1 cellular context compared by ENCODE assay signal in the genomic region with DNA sequence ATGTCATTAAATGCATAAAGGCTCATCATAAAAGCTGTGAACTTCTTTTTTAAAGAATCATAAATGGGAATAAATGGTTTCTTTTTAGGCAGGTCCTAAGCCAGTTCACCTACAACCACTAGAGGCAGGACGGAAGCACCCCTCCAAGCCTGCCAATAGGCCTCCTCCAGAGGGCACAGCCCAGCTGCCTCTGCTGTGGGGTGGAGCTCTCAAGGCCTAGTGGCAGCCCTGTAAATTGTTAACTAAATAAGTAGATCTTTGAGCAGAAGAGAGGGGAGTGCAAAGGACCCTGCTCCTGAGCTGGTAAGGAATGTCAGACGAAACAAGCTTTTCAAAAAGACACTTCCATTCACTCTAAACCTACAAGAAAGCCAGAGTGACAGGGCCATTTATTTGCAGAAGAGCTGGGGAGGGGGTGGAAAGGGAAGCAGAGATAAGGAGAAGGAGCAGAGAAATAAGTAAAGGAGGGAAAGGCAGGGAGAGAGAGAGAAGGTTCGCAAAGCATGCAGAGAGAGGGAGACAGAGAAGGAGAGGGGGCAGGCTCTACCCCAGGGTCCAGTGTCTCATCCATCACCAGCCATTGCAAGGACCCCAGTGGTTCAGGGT.
A peak's percentile ranks its signal among the peaks of the same experiment; 100 is the strongest.
TF ChIP-seq lines count a peak whose summit lies in the region.

No MANE protein-coding gene starts in this region.

TF ChIP-seq in HepG2, 621 proteins besides CTCF, POLR2A, EP300 and RAD21 (continued from another document and continues in another):
- TF ChIP-seq, protein P1, sequence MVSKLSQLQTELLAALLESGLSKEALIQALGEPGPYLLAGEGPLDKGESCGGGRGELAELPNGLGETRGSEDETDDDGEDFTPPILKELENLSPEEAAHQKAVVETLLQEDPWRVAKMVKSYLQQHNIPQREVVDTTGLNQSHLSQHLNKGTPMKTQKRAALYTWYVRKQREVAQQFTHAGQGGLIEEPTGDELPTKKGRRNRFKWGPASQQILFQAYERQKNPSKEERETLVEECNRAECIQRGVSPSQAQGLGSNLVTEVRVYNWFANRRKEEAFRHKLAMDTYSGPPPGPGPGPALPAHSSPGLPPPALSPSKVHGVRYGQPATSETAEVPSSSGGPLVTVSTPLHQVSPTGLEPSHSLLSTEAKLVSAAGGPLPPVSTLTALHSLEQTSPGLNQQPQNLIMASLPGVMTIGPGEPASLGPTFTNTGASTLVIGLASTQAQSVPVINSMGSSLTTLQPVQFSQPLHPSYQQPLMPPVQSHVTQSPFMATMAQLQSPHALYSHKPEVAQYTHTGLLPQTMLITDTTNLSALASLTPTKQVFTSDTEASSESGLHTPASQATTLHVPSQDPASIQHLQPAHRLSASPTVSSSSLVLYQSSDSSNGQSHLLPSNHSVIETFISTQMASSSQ (IDR thresholded peaks at IDR 0.05; ENCODE audit: low read depth), result peak; percentile 91
- TF ChIP-seq, protein P1 (CRISPR knock-in tag; IDR thresholded peaks at IDR 0.05; ENCODE audit: borderline replicate concordance), result peak; percentile 92
- TF ChIP-seq STAT5B (CRISPR knock-in tag; IDR thresholded peaks at IDR 0.05), result no peak
- TF ChIP-seq, protein P2, sequence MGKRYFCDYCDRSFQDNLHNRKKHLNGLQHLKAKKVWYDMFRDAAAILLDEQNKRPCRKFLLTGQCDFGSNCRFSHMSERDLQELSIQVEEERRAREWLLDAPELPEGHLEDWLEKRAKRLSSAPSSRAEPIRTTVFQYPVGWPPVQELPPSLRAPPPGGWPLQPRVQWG (CRISPR knock-in tag; IDR thresholded peaks at IDR 0.05; ENCODE audit: borderline replicate concordance, low read depth), result no peak
- TF ChIP-seq KLF9 (CRISPR knock-in tag; IDR thresholded peaks at IDR 0.05; ENCODE audit: low read depth), result no peak
- TF ChIP-seq ZNF614 (CRISPR knock-in tag; IDR thresholded peaks at IDR 0.05; ENCODE audit: borderline replicate concordance), result no peak
- TF ChIP-seq, protein P3, sequence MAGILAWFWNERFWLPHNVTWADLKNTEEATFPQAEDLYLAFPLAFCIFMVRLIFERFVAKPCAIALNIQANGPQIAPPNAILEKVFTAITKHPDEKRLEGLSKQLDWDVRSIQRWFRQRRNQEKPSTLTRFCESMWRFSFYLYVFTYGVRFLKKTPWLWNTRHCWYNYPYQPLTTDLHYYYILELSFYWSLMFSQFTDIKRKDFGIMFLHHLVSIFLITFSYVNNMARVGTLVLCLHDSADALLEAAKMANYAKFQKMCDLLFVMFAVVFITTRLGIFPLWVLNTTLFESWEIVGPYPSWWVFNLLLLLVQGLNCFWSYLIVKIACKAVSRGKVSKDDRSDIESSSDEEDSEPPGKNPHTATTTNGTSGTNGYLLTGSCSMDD (CRISPR knock-in tag; IDR thresholded peaks at IDR 0.05), result no peak
- no peak for TF ChIP-seq NCOA1 (CRISPR knock-in tag; IDR thresholded peaks at IDR 0.05)
- no peak for TF ChIP-seq AKAP8 (CRISPR knock-in tag; IDR thresholded peaks at IDR 0.05)
- TF ChIP-seq CC2D1A (CRISPR knock-in tag; IDR thresholded peaks at IDR 0.05), result 0 out of 2 replicates have a peak, but pooled peaks have one; percentile 32
- no peak for TF ChIP-seq FOSL1 (CRISPR knock-in tag; IDR thresholded peaks at IDR 0.05; ENCODE audit: borderline replicate concordance)
- TF ChIP-seq, protein P4, sequence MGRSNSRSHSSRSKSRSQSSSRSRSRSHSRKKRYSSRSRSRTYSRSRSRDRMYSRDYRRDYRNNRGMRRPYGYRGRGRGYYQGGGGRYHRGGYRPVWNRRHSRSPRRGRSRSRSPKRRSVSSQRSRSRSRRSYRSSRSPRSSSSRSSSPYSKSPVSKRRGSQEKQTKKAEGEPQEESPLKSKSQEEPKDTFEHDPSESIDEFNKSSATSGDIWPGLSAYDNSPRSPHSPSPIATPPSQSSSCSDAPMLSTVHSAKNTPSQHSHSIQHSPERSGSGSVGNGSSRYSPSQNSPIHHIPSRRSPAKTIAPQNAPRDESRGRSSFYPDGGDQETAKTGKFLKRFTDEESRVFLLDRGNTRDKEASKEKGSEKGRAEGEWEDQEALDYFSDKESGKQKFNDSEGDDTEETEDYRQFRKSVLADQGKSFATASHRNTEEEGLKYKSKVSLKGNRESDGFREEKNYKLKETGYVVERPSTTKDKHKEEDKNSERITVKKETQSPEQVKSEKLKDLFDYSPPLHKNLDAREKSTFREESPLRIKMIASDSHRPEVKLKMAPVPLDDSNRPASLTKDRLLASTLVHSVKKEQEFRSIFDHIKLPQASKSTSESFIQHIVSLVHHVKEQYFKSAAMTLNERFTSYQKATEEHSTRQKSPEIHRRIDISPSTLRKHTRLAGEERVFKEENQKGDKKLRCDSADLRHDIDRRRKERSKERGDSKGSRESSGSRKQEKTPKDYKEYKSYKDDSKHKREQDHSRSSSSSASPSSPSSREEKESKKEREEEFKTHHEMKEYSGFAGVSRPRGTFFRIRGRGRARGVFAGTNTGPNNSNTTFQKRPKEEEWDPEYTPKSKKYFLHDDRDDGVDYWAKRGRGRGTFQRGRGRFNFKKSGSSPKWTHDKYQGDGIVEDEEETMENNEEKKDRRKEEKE (IDR thresholded peaks at IDR 0.05), result no peak
- no peak for TF ChIP-seq ZNF792 (CRISPR knock-in tag; IDR thresholded peaks at IDR 0.05)
- no peak for TF ChIP-seq ZEB1 (IDR thresholded peaks at IDR 0.05; ENCODE audit: insufficient replicate concordance, low read depth)
- TF ChIP-seq ZNF253 (CRISPR knock-in tag; IDR thresholded peaks at IDR 0.05; ENCODE audit: borderline replicate concordance), result no peak
- TF ChIP-seq ARNT2 (CRISPR knock-in tag; IDR thresholded peaks at IDR 0.05; ENCODE audit: low read depth), result no peak
- TF ChIP-seq MAZ (IDR thresholded peaks at IDR 0.05; ENCODE audit: borderline replicate concordance, low read depth, low read length), result peak; percentile 69; the same call in 1 of the 2 replicates
- TF ChIP-seq MAZ (CRISPR knock-in tag; IDR thresholded peaks at IDR 0.05; ENCODE audit: low read depth), result no peak
- TF ChIP-seq, protein P5, sequence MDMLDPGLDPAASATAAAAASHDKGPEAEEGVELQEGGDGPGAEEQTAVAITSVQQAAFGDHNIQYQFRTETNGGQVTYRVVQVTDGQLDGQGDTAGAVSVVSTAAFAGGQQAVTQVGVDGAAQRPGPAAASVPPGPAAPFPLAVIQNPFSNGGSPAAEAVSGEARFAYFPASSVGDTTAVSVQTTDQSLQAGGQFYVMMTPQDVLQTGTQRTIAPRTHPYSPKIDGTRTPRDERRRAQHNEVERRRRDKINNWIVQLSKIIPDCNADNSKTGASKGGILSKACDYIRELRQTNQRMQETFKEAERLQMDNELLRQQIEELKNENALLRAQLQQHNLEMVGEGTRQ (IDR thresholded peaks at IDR 0.05; ENCODE audit: low read depth, low read length), result no peak
- TF ChIP-seq, protein P5 (CRISPR knock-in tag; IDR thresholded peaks at IDR 0.05; ENCODE audit: borderline replicate concordance), result no peak
- TF ChIP-seq, protein P6, sequence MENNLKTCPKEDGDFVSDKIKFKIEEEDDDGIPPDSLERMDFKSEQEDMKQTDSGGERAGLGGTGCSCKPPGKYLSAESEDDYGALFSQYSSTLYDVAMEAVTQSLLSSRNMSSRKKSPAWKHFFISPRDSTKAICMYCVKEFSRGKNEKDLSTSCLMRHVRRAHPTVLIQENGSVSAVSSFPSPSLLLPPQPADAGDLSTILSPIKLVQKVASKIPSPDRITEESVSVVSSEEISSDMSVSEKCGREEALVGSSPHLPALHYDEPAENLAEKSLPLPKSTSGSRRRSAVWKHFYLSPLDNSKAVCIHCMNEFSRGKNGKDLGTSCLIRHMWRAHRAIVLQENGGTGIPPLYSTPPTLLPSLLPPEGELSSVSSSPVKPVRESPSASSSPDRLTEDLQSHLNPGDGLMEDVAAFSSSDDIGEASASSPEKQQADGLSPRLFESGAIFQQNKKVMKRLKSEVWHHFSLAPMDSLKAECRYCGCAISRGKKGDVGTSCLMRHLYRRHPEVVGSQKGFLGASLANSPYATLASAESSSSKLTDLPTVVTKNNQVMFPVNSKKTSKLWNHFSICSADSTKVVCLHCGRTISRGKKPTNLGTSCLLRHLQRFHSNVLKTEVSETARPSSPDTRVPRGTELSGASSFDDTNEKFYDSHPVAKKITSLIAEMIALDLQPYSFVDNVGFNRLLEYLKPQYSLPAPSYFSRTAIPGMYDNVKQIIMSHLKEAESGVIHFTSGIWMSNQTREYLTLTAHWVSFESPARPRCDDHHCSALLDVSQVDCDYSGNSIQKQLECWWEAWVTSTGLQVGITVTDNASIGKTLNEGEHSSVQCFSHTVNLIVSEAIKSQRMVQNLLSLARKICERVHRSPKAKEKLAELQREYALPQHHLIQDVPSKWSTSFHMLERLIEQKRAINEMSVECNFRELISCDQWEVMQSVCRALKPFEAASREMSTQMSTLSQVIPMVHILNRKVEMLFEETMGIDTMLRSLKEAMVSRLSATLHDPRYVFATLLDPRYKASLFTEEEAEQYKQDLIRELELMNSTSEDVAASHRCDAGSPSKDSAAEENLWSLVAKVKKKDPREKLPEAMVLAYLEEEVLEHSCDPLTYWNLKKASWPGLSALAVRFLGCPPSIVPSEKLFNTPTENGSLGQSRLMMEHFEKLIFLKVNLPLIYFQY (CRISPR knock-in tag; IDR thresholded peaks at IDR 0.05; ENCODE audit: borderline replicate concordance), result no peak
- TF ChIP-seq ZNF451 (CRISPR knock-in tag; IDR thresholded peaks at IDR 0.05), result no peak
- no peak for TF ChIP-seq ZNF773 (CRISPR knock-in tag; IDR thresholded peaks at IDR 0.05; ENCODE audit: borderline replicate concordance)
- TF ChIP-seq ZNF333 (CRISPR knock-in tag; IDR thresholded peaks at IDR 0.05; ENCODE audit: borderline replicate concordance), result no peak
- peak; percentile 53; the same call in 1 of the 2 replicates for TF ChIP-seq HOXA3 (CRISPR knock-in tag; IDR thresholded peaks at IDR 0.05)
- no peak for TF ChIP-seq ZMYM4 (CRISPR knock-in tag; IDR thresholded peaks at IDR 0.05)
- no peak for TF ChIP-seq AGO2 (optimal IDR thresholded peaks at IDR 0.05; ENCODE audit: low read depth, low read length)
- no peak for TF ChIP-seq ZNF619 (CRISPR knock-in tag; IDR thresholded peaks at IDR 0.05)
- no peak for TF ChIP-seq ONECUT2 (CRISPR knock-in tag; IDR thresholded peaks at IDR 0.05)
- TF ChIP-seq, protein P7, sequence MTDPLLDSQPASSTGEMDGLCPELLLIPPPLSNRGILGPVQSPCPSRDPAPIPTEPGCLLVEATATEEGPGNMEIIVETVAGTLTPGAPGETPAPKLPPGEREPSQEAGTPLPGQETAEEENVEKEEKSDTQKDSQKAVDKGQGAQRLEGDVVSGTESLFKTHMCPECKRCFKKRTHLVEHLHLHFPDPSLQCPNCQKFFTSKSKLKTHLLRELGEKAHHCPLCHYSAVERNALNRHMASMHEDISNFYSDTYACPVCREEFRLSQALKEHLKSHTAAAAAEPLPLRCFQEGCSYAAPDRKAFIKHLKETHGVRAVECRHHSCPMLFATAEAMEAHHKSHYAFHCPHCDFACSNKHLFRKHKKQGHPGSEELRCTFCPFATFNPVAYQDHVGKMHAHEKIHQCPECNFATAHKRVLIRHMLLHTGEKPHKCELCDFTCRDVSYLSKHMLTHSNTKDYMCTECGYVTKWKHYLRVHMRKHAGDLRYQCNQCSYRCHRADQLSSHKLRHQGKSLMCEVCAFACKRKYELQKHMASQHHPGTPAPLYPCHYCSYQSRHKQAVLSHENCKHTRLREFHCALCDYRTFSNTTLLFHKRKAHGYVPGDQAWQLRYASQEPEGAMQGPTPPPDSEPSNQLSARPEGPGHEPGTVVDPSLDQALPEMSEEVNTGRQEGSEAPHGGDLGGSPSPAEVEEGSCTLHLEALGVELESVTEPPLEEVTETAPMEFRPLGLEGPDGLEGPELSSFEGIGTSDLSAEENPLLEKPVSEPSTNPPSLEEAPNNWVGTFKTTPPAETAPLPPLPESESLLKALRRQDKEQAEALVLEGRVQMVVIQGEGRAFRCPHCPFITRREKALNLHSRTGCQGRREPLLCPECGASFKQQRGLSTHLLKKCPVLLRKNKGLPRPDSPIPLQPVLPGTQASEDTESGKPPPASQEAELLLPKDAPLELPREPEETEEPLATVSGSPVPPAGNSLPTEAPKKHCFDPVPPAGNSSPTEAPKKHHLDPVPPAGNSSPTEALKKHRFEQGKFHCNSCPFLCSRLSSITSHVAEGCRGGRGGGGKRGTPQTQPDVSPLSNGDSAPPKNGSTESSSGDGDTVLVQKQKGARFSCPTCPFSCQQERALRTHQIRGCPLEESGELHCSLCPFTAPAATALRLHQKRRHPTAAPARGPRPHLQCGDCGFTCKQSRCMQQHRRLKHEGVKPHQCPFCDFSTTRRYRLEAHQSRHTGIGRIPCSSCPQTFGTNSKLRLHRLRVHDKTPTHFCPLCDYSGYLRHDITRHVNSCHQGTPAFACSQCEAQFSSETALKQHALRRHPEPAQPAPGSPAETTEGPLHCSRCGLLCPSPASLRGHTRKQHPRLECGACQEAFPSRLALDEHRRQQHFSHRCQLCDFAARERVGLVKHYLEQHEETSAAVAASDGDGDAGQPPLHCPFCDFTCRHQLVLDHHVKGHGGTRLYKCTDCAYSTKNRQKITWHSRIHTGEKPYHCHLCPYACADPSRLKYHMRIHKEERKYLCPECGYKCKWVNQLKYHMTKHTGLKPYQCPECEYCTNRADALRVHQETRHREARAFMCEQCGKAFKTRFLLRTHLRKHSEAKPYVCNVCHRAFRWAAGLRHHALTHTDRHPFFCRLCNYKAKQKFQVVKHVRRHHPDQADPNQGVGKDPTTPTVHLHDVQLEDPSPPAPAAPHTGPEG (CRISPR knock-in tag; IDR thresholded peaks at IDR 0.05), result no peak
- no peak for TF ChIP-seq ZNF282 (IDR thresholded peaks at IDR 0.05; ENCODE audit: partially characterized antibody)
- no peak for TF ChIP-seq ZNF562 (CRISPR knock-in tag; IDR thresholded peaks at IDR 0.05; ENCODE audit: borderline replicate concordance)
- peak; percentile 50 for TF ChIP-seq CCAR2 (optimal IDR thresholded peaks at IDR 0.05; ENCODE audit: low read depth, low read length)
- TF ChIP-seq NR2F1 (CRISPR knock-in tag; IDR thresholded peaks at IDR 0.05), result no peak
- TF ChIP-seq ZFYVE20 (CRISPR knock-in tag; IDR thresholded peaks at IDR 0.05; ENCODE audit: borderline replicate concordance, low read depth), result no peak
- TF ChIP-seq, protein P8, sequence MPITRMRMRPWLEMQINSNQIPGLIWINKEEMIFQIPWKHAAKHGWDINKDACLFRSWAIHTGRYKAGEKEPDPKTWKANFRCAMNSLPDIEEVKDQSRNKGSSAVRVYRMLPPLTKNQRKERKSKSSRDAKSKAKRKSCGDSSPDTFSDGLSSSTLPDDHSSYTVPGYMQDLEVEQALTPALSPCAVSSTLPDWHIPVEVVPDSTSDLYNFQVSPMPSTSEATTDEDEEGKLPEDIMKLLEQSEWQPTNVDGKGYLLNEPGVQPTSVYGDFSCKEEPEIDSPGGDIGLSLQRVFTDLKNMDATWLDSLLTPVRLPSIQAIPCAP (CRISPR knock-in tag; IDR thresholded peaks at IDR 0.05; ENCODE audit: low read depth), result no peak
